ENCODE assay signal across 18 cellular contexts in genomic region chr22:32574957-32575893, GRCh38.
A peak's percentile ranks its signal among the peaks of the same experiment; 100 is the strongest.
DNase-seq lines count a peak whose midpoint lies in the region; ATAC-seq and TF ChIP-seq lines count a peak whose summit lies in the region.
"Had no signal": no experiment of that assay in that cellular context is flagged by ENCODE, and none has a peak within 500 bp of the region (broad histone marks: within the 10 kb centered on the region; RNA-seq: fewer than 3 reads in every experiment).

No MANE protein-coding gene starts in this region.

- POLR2A ChIA-PET in WTC11 (lab: Charles Lee) = no interaction called here
- POLR2A ChIA-PET in activated CD4-positive, alpha-beta T cell treated with anti-CD3 and anti-CD28 coated beads, Interleukin-2, amount 10 ng/mL, durations not matched to agents 7 days and 5 days (lab: Charles Lee) = no interaction called here

- no peaks in the 10 kb centered on the region for H3K9me3 Mint-ChIP-seq in WTC11
- H3K9me3 Mint-ChIP-seq in neural progenitor cell = no peaks in the 10 kb centered on the region
- no peaks in the 10 kb centered on the region for H3K9me3 Mint-ChIP-seq in activated CD4-positive, alpha-beta T cell treated with anti-CD3 and anti-CD28 coated beads, Interleukin-2, amount 10 ng/mL, durations not matched to agents 7 days and 5 days
- H3K9me3 Mint-ChIP-seq: activated T-helper 2 cell treated with anti-CD3 and anti-CD28 coated beads, Interferon-gamma antibody, Interleukin-2, Interleukin-4, amounts not matched to agents 10 μg/mL and 5 μg/mL and 100 μg/mL, durations not matched to agents 14 hours and 24 hours and 36 hours; CD8-positive, alpha-beta T cell had no signal

- H3K79me2 ChIP-seq in neural progenitor cell (ENCODE audit: low read depth) = no peaks in the 10 kb centered on the region

- H3K27ac Mint-ChIP-seq in WTC11 (no peak overlapping the region), neural progenitor cell (no peak overlapping the region)
- no peak overlapping the region for H3K27ac Mint-ChIP-seq in activated CD4-positive, alpha-beta T cell treated with anti-CD3 and anti-CD28 coated beads, Interleukin-2, amount 10 ng/mL, durations not matched to agents 7 days and 5 days
- H3K27ac Mint-ChIP-seq: activated CD8-positive, alpha-beta memory T cell treated with anti-CD3 and anti-CD28 coated beads, Interleukin-2, amount 10 ng/mL, durations not matched to agents 7 days and 5 days; activated T-helper 2 cell treated with anti-CD3 and anti-CD28 coated beads, Interferon-gamma antibody, Interleukin-2, Interleukin-4, amounts not matched to agents 10 μg/mL and 5 μg/mL and 100 μg/mL, durations not matched to agents 14 hours and 24 hours and 36 hours; CD8-positive, alpha-beta T cell had no signal

- DNase-seq in DMS79 (lab: John Stamatoyannopoulos, UW) = peak; percentile 82
- DNase-seq in NCI-H1092 (lab: John Stamatoyannopoulos, UW) = peak; percentile 30
- DNase-seq in WTC11 (ENCODE audit: low spot score) = no peak
- peak; percentile 45 for DNase-seq in neural progenitor cell (ENCODE audit: low spot score)
- DNase-seq in activated CD4-positive, alpha-beta T cell treated with anti-CD3 and anti-CD28 coated beads, Interleukin-2, amount 10 ng/mL, durations not matched to agents 7 days and 5 days = no peak
- DNase-seq in SW 1271 (lab: John Stamatoyannopoulos, UW) = no peak
- no peak for DNase-seq in cerebellar nuclear complex (lab: John Stamatoyannopoulos, UW)
- DNase-seq: CD8-positive, alpha-beta T cell; EL; KBM-7; SIG-M5; stimulated activated CD4-positive, alpha-beta T cell treated with anti-CD3 and anti-CD28 coated beads, Interleukin-15, amount 100 ng/mL, for 24 hours had no signal

- H3K4me3 ChIP-seq in neural progenitor cell = no peak overlapping the region
- H3K4me3 ChIP-seq: adrenal gland, thoracic aorta had no signal

- H3K4me3 Mint-ChIP-seq in WTC11 (no peak overlapping the region), neural progenitor cell (no peak overlapping the region)
- H3K4me3 Mint-ChIP-seq in activated CD4-positive, alpha-beta T cell treated with anti-CD3 and anti-CD28 coated beads, Interleukin-2, amount 10 ng/mL, durations not matched to agents 7 days and 5 days = no peak overlapping the region
- H3K4me3 Mint-ChIP-seq: activated CD8-positive, alpha-beta memory T cell treated with anti-CD3 and anti-CD28 coated beads, Interleukin-2, amount 10 ng/mL, durations not matched to agents 7 days and 5 days; CD8-positive, alpha-beta T cell had no signal

- peaks cover 20% of the 10 kb centered on the region for H3K4me1 ChIP-seq in neural progenitor cell

- CTCF ChIA-PET in WTC11 (lab: Charles Lee) = interaction anchor here (0.6 to 1.2 kb wide), 3 partner anchors 46 to 222 kb away, joined by 3 to 5 read pairs (median 3); no protein-coding TSS in a partner anchor
- CTCF ChIA-PET in activated CD4-positive, alpha-beta T cell treated with anti-CD3 and anti-CD28 coated beads, Interleukin-2, amount 10 ng/mL, durations not matched to agents 7 days and 5 days (lab: Charles Lee) = no interaction called here

- TF ChIP-seq CTCF in WTC11 (IDR thresholded peaks at IDR 0.05) (no peak), neural progenitor cell (IDR thresholded peaks at IDR 0.05) (no peak)

- H3K27me3 ChIP-seq in neural progenitor cell = peaks cover 52% of the 10 kb centered on the region
- H3K27me3 ChIP-seq: adrenal gland had no signal

- no peak overlapping the region for H2AFZ ChIP-seq in neural progenitor cell (replicated peaks)

- peaks cover 6% of the 10 kb centered on the region for H3K4me1 Mint-ChIP-seq in WTC11
- H3K4me1 Mint-ChIP-seq in neural progenitor cell = peaks cover 21% of the 10 kb centered on the region
- H3K4me1 Mint-ChIP-seq in activated CD4-positive, alpha-beta T cell treated with anti-CD3 and anti-CD28 coated beads, Interleukin-2, amount 10 ng/mL, durations not matched to agents 7 days and 5 days = peaks cover 3% of the 10 kb centered on the region

- no peak overlapping the region for H3K27ac ChIP-seq in neural progenitor cell
- H3K27ac ChIP-seq: adrenal gland, thoracic aorta had no signal

- no peak overlapping the region for H3K9ac ChIP-seq in neural progenitor cell

- no peaks in the 10 kb centered on the region for H3K9me3 ChIP-seq in neural progenitor cell (ENCODE audit: low read depth)
- H3K9me3 ChIP-seq: adrenal gland, thoracic aorta had no signal

- H3K4me2 ChIP-seq in neural progenitor cell = peak overlapping the region; percentile 22

- H3K36me3 ChIP-seq in neural progenitor cell = no peaks in the 10 kb centered on the region
- H3K36me3 ChIP-seq: adrenal gland, thoracic aorta had no signal

- no peaks in the 10 kb centered on the region for H3K36me3 Mint-ChIP-seq in WTC11
- no peaks in the 10 kb centered on the region for H3K36me3 Mint-ChIP-seq in neural progenitor cell
- H3K36me3 Mint-ChIP-seq in activated CD4-positive, alpha-beta T cell treated with anti-CD3 and anti-CD28 coated beads, Interleukin-2, amount 10 ng/mL, durations not matched to agents 7 days and 5 days (ENCODE audit: low read depth) = no peaks in the 10 kb centered on the region
- H3K36me3 Mint-ChIP-seq: activated CD8-positive, alpha-beta memory T cell treated with anti-CD3 and anti-CD28 coated beads, Interleukin-2, amount 10 ng/mL, durations not matched to agents 7 days and 5 days; CD8-positive, alpha-beta T cell had no signal

- H4K20me1 ChIP-seq in neural progenitor cell (ENCODE audit: low read depth) = no peaks in the 10 kb centered on the region

- ATAC-seq in WTC11 = 0 out of 2 replicates have a peak, but pooled peaks have one; percentile 36
- no peak for ATAC-seq in HG03095 (IDR thresholded peaks at IDR 0.05; ENCODE audit: unreplicated experiment)
- ATAC-seq: activated CD4-positive, CD25-positive, alpha-beta regulatory T cell treated with anti-CD3 and anti-CD28 coated beads, Interleukin-2, amount 50 U/mL, for 24 hours; CD8-positive, alpha-beta T cell had no signal

- H3F3A ChIP-seq in neural progenitor cell (ENCODE audit: low read depth) = no peaks in the 10 kb centered on the region

- peaks cover 22% of the 10 kb centered on the region for H3K27me3 Mint-ChIP-seq in WTC11 (ENCODE audit: low read depth)
- peaks cover 6% of the 10 kb centered on the region for H3K27me3 Mint-ChIP-seq in neural progenitor cell (ENCODE audit: insufficient read depth, low read depth)
- H3K27me3 Mint-ChIP-seq in activated CD4-positive, alpha-beta T cell treated with anti-CD3 and anti-CD28 coated beads, Interleukin-2, amount 10 ng/mL, durations not matched to agents 7 days and 5 days = peaks cover 2% of the 10 kb centered on the region

TF ChIP-seq in WTC11, 78 proteins besides CTCF, POLR2A, EP300 and RAD21:
- TF ChIP-seq ZBTB21 (CRISPR knock-in tag; IDR thresholded peaks at IDR 0.05; ENCODE audit: borderline replicate concordance) = no peak
TF ChIP-seq in WTC11: peak in this region for 0.

Comparison
In these comparisons a context has a peak if more than half of its experiments do, and no peak if none do; other contexts are left out.
1. DNase-seq: peak in DMS79 (single experiment), NCI-H1092 (single experiment) and neural progenitor cell (single experiment); none in WTC11 (single experiment), activated CD4-positive, alpha-beta T cell treated with anti-CD3 and anti-CD28 coated beads, Interleukin-2, amount 10 ng/mL, durations not matched to agents 7 days and 5 days (single experiment), SW 1271 (0 of 2) and cerebellar nuclear complex (0 of 2).